In the genomic region with DNA sequence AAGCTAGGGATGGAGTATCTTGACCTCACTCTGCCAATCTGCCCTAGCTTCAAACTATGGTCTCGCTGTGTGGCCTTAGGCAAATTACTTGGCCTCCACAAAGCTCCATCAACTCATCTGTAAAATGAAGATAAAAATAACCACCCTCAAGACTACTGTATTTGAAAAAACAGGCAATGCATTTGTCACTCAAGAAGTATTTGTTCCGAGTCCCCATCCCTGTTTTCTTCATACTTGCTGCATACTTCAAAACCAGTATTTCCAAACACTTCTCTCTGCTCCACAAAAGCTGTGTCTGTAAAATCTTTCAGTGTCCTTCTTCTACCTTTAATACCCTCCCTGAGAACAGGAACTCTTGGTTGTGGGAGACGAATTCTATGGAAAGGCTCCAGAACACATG, we compare ENCODE assay signal across 10 cellular contexts. TPM values are rescaled to one million over a fixed set of nuclear protein-coding genes. Genes with fewer than 3 reads are reported as not detected.
DNase-seq lines count a peak whose midpoint lies in the region; ATAC-seq and TF ChIP-seq lines count a peak whose summit lies in the region.
"Had no signal": no experiment of that assay in that cellular context is flagged by ENCODE, and none has a peak within 500 bp of the region (broad histone marks: within the 10 kb centered on the region; RNA-seq: fewer than 3 reads in every experiment).

No MANE protein-coding gene starts in this region.

- no peak overlapping the region for H3K4me3 Mint-ChIP-seq in chondrocyte (ENCODE audit: unreplicated experiment)

- H3K27me3 Mint-ChIP-seq in chondrocyte (ENCODE audit: low read depth): no peaks in the 10 kb centered on the region

- no peak for TF ChIP-seq CTCF in chondrocyte (IDR thresholded peaks at IDR 0.05)

- intact Hi-C loops in head of caudate nucleus (cut with DNase I): loop anchor here (5.0 kb wide), 2 partner anchors 34 to 176 kb away; no protein-coding TSS in a partner anchor

- no peaks in the 10 kb centered on the region for H3K36me3 Mint-ChIP-seq in chondrocyte (ENCODE audit: low read depth)

- H3K4me1 Mint-ChIP-seq in chondrocyte (ENCODE audit: low read depth): peaks cover 36% of the 10 kb centered on the region

- H3K9me3 Mint-ChIP-seq in chondrocyte (ENCODE audit: low read depth): no peaks in the 10 kb centered on the region

- ATAC-seq in GM19455 (IDR thresholded peaks at IDR 0.05; ENCODE audit: unreplicated experiment) (peak; percentile 3), HG03045 (IDR thresholded peaks at IDR 0.05; ENCODE audit: unreplicated experiment) (peak; percentile 21)
- ATAC-seq: body of pancreas had no signal

- peak overlapping the region; percentile 6 for H3K27ac Mint-ChIP-seq in chondrocyte (ENCODE audit: unreplicated experiment)

- peak; percentile 75 for DNase-seq in EH (ENCODE audit: low read depth)
- DNase-seq in chondrocyte (ENCODE audit: low spot score): no peak
- DNase-seq in head of caudate nucleus: no peak
- no peak for DNase-seq in medulla oblongata (ENCODE audit: extremely low spot score)
- no peak for DNase-seq in NCI-H2081 (lab: John Stamatoyannopoulos, UW)
- DNase-seq in DMS53 (lab: John Stamatoyannopoulos, UW): no peak
- DNase-seq: body of pancreas, GF-D8 had no signal

RNA-seq across cellular contexts. Expression of a gene that starts 47.9 kb away (rescaled TPM):
- total RNA-seq in chondrocyte: 38.6 to 43.0 TPM (median 42.4 TPM) in 3 replicates
